Comparison of ENCODE assay signal across 8 cellular contexts in the genomic region with DNA sequence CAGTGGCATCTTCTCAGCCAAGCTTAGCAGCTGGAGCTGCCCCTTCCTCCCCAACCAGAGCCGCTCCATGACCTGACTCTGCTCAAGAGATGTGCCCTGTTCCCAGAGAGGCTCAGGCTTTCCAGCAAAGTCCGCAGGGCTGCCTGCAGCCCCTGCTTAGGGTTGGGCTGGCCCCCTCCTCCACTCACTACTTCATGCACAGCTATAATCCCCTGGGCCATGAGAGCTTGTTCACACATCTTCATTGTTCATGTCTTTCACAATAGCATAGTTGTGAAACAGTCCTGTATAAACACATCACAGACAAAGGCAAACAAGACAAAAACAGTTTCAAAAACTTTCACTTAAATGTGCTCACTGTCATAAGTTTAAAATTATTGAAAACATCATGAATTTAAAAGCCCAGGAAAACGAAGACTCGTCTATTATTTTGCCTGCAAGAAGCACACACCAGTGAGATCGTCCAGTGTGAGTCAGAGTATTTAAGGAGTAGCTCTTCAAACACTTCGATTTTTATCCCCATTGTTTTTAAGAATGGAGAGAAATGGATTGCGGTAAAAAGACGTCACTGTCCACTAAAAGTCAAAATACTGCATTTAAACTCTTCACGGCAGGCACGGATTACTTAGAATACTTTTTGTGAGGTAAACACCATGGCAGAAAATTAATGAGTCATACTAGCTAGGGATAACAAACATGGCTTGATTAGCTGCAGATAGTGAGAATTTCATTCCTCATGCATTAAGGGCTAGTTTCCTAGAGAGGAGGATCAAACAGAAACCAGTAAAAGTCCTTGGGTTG. TPM values are rescaled to one million over a fixed set of nuclear protein-coding genes. Genes with fewer than 3 reads are reported as not detected.
DNase-seq lines count a peak whose midpoint lies in the region; ATAC-seq and TF ChIP-seq lines count a peak whose summit lies in the region.

No MANE protein-coding gene starts in this region.

- no peaks in the 10 kb centered on the region for H3F3A ChIP-seq in neural progenitor cell (ENCODE audit: low read depth)

- no peaks in the 10 kb centered on the region for H3K79me2 ChIP-seq in neural progenitor cell (ENCODE audit: low read depth)

- POLR2A ChIA-PET in activated CD8-positive, alpha-beta T cell treated with anti-CD3 and anti-CD28 coated beads, Interleukin-2, amount 10 ng/mL, durations not matched to agents 7 days and 5 days (lab: Charles Lee), result no interaction called here

- H3K36me3 ChIP-seq in neural progenitor cell (no peaks in the 10 kb centered on the region), spleen (no peaks in the 10 kb centered on the region)

- WGBS in spleen, 5 donors, result 78 to 88% (median 79%) methylated on average over 10 of the region's 10 CpGs

- peaks cover 14% of the 10 kb centered on the region for H3K27me3 Mint-ChIP-seq in neural progenitor cell (ENCODE audit: insufficient read depth, low read depth)
- peaks cover 7% of the 10 kb centered on the region for H3K27me3 Mint-ChIP-seq in activated CD8-positive, alpha-beta T cell treated with anti-CD3 and anti-CD28 coated beads, Interleukin-2, amount 10 ng/mL, durations not matched to agents 7 days and 5 days (ENCODE audit: low read depth)

- H3K4me3 Mint-ChIP-seq in neural progenitor cell, result no peak overlapping the region
- H3K4me3 Mint-ChIP-seq in activated CD8-positive, alpha-beta T cell treated with anti-CD3 and anti-CD28 coated beads, Interleukin-2, amount 10 ng/mL, durations not matched to agents 7 days and 5 days, result no peak overlapping the region

- H3K4me2 ChIP-seq in neural progenitor cell, result peak overlapping the region; percentile 34

- TF ChIP-seq CTCF in NB4 (IDR thresholded peaks at IDR 0.05; ENCODE audit: low read depth, low read length) (no peak), neural progenitor cell (IDR thresholded peaks at IDR 0.05) (no peak), GM13977 (IDR thresholded peaks at IDR 0.05; ENCODE audit: extremely low read depth, insufficient read depth, missing control alignments) (no peak), spleen (IDR thresholded peaks at IDR 0.05 in 8 of 11, conservative IDR thresholded peaks at IDR 0.05 in 3 of 11) (no peak)

- H3K27ac ChIP-seq in neural progenitor cell (no peak overlapping the region), spleen (no peak overlapping the region)

- H3K36me3 Mint-ChIP-seq in neural progenitor cell, result no peaks in the 10 kb centered on the region
- H3K36me3 Mint-ChIP-seq in activated CD8-positive, alpha-beta T cell treated with anti-CD3 and anti-CD28 coated beads, Interleukin-2, amount 10 ng/mL, durations not matched to agents 7 days and 5 days (ENCODE audit: low read depth), result no peaks in the 10 kb centered on the region

- in situ Hi-C loops in GM13977 (cut with MboI; ENCODE audit: low pct_unique_long_range_greater_than_20kb, low sequenced_read_pairs, unreplicated experiment), result no loop called here

- CTCF ChIA-PET in activated CD8-positive, alpha-beta T cell treated with anti-CD3 and anti-CD28 coated beads, Interleukin-2, amount 10 ng/mL, durations not matched to agents 7 days and 5 days (lab: Charles Lee), result no interaction called here

- peak overlapping the region; percentile 46 for H3K4me3 ChIP-seq in NB4 (ENCODE audit: low read depth, low read length)
- no peak overlapping the region for H3K4me3 ChIP-seq in neural progenitor cell
- no peak overlapping the region for H3K4me3 ChIP-seq in spleen

- H3K27ac Mint-ChIP-seq in neural progenitor cell, result peak overlapping the region; percentile 19
- H3K27ac Mint-ChIP-seq in activated CD8-positive, alpha-beta T cell treated with anti-CD3 and anti-CD28 coated beads, Interleukin-2, amount 10 ng/mL, durations not matched to agents 7 days and 5 days, result no peak overlapping the region

- peak; percentile 84 for ATAC-seq in esophagus mucosa
- ATAC-seq in GM21619 (IDR thresholded peaks at IDR 0.05; ENCODE audit: unreplicated experiment), result no peak
- no peak for ATAC-seq in activated CD8-positive, alpha-beta T cell treated with anti-CD3 and anti-CD28 coated beads, Interleukin-2, amount 10 ng/mL, durations not matched to agents 7 days and 5 days

- peaks cover 40% of the 10 kb centered on the region for H3K4me1 Mint-ChIP-seq in neural progenitor cell
- H3K4me1 Mint-ChIP-seq in activated CD8-positive, alpha-beta T cell treated with anti-CD3 and anti-CD28 coated beads, Interleukin-2, amount 10 ng/mL, durations not matched to agents 7 days and 5 days (ENCODE audit: low read depth), result peaks cover 9% of the 10 kb centered on the region

- H3K9me3 ChIP-seq in neural progenitor cell (ENCODE audit: low read depth), result no peaks in the 10 kb centered on the region
- no peaks in the 10 kb centered on the region for H3K9me3 ChIP-seq in spleen

- H3K27me3 ChIP-seq in neural progenitor cell (no peaks in the 10 kb centered on the region), spleen (replicated peaks in 1 of 7) (peaks cover 0 to 2% (median 0%) of the 10 kb centered on the region in 7 donors)

- intact Hi-C loops in spleen (cut with DNase I; ENCODE audit: low total_unique reads), result no loop called here

- H4K20me1 ChIP-seq in neural progenitor cell (ENCODE audit: low read depth), result no peaks in the 10 kb centered on the region

- DNase-seq in AG20443 (ENCODE audit: low spot score) (peak; percentile 47), NB4 (ENCODE audit: low read depth) (peak; percentile 90), neural progenitor cell (ENCODE audit: low spot score) (peak; percentile 22), GM13977 (ENCODE audit: low spot score) (no peak), spleen (no peak)
- no peak for DNase-seq in activated CD8-positive, alpha-beta T cell treated with anti-CD3 and anti-CD28 coated beads, Interleukin-2, amount 10 ng/mL, durations not matched to agents 7 days and 5 days

- no peak overlapping the region for H3K9ac ChIP-seq in neural progenitor cell

- H3K9me3 Mint-ChIP-seq in neural progenitor cell, result no peaks in the 10 kb centered on the region
- no peaks in the 10 kb centered on the region for H3K9me3 Mint-ChIP-seq in activated CD8-positive, alpha-beta T cell treated with anti-CD3 and anti-CD28 coated beads, Interleukin-2, amount 10 ng/mL, durations not matched to agents 7 days and 5 days (ENCODE audit: insufficient read depth)

- peaks cover 23% of the 10 kb centered on the region for H3K4me1 ChIP-seq in neural progenitor cell
- H3K4me1 ChIP-seq in spleen, result peaks cover 0 to 19% (median 7%) of the 10 kb centered on the region in 6 donors

- TF ChIP-seq POLR2A in NB4 (IDR thresholded peaks at IDR 0.05; ENCODE audit: extremely low read depth, insufficient read length) (no peak), spleen (IDR thresholded peaks at IDR 0.05) (no peak)

- H2AFZ ChIP-seq in neural progenitor cell (replicated peaks), result no peak overlapping the region

RNA-seq across cellular contexts. Expression of gene S1PR3, which starts 40.7 kb away (rescaled TPM):
- total RNA-seq in esophagus mucosa (2.2 TPM), neural progenitor cell (ENCODE audit: low replicate concordance) (21.6 and 29.4 TPM in 2 replicates), spleen (10 to 100 TPM; 28.9 to 50.9 (median 39.9) TPM)
- total RNA-seq in activated CD8-positive, alpha-beta T cell treated with anti-CD3 and anti-CD28 coated beads, Interleukin-2, amount 10 ng/mL, durations not matched to agents 7 days and 5 days, result not detected
- polyA plus RNA-seq in spleen, result 10 to 100 TPM in 2 of 3 donors, 1 to 10 TPM in 1; 6.4 to 18.2 (median 13.6) TPM

Comparison
In these comparisons a context has a peak if more than half of its experiments do, and no peak if none do; other contexts are left out.
1. DNase-seq: peak in AG20443 (single experiment), NB4 (single experiment) and neural progenitor cell (single experiment); none in activated CD8-positive, alpha-beta T cell treated with anti-CD3 and anti-CD28 coated beads, Interleukin-2, amount 10 ng/mL, durations not matched to agents 7 days and 5 days (single experiment), GM13977 (single experiment) and spleen (single experiment).